Comparison of ENCODE assay signal across 9 cellular contexts in genomic region chr7:20310963-20311742, GRCh38. TPM values are rescaled to one million over a fixed set of nuclear protein-coding genes. Genes with fewer than 3 reads are reported as not detected.
DNase-seq lines count a peak whose midpoint lies in the region; ATAC-seq and TF ChIP-seq lines count a peak whose summit lies in the region.
"Had no signal": no experiment of that assay in that cellular context is flagged by ENCODE, and none has a peak within 500 bp of the region (broad histone marks: within the 10 kb centered on the region; RNA-seq: fewer than 3 reads in every experiment).

No MANE protein-coding gene starts in this region.

- no peak overlapping the region for H3K27ac Mint-ChIP-seq in activated T-helper 2 cell treated with anti-CD3 and anti-CD28 coated beads, Interferon-gamma antibody, Interleukin-2, Interleukin-4, amounts not matched to agents 10 μg/mL and 5 μg/mL and 100 μg/mL, durations not matched to agents 14 hours and 24 hours and 36 hours

- no peak overlapping the region for H3K4me3 ChIP-seq in fibroblast of villous mesenchyme (ENCODE audit: low read depth, low read length)
- H3K4me3 ChIP-seq: SJSA1 had no signal

- TF ChIP-seq CTCF in fibroblast of villous mesenchyme (IDR thresholded peaks at IDR 0.05; ENCODE audit: insufficient read depth, low read depth, low read length) (peak; percentile 38), omental fat pad (IDR thresholded peaks at IDR 0.05) (no peak)

- in situ Hi-C loops in G401 (cut with HindIII; ENCODE audit: low sequenced_read_pairs) = no loop called here

- peaks cover 10% of the 10 kb centered on the region for H3K27me3 Mint-ChIP-seq in activated T-helper 2 cell treated with anti-CD3 and anti-CD28 coated beads, Interferon-gamma antibody, Interleukin-2, Interleukin-4, amounts not matched to agents 10 μg/mL and 5 μg/mL and 100 μg/mL, durations not matched to agents 14 hours and 24 hours and 36 hours (ENCODE audit: low read depth)

- peak; percentile 10 for DNase-seq in G401 (ENCODE audit: low spot score)
- peak; percentile 52 for DNase-seq in RKO (ENCODE audit: low spot score)
- DNase-seq in fibroblast of villous mesenchyme (ENCODE audit: low read depth) = peak; percentile 73
- DNase-seq in omental fat pad (ENCODE audit: low spot score) = no peak
- DNase-seq in iPS-NIHi7 (ENCODE audit: extremely low spot score) = no peak
- DNase-seq in activated T-helper 2 cell treated with anti-CD3 and anti-CD28 coated beads, Interferon-gamma antibody, Interleukin-2, Interleukin-4, amounts not matched to agents 10 μg/mL and 5 μg/mL and 100 μg/mL, durations not matched to agents 14 hours and 24 hours and 36 hours (ENCODE audit: low spot score) = no peak
- no peak for DNase-seq in DMS79 treated with DMSO at 0.1 percent for 48 hours (lab: John Stamatoyannopoulos, UW)

- ATAC-seq in HG03354 (IDR thresholded peaks at IDR 0.05; ENCODE audit: poor library complexity, severe bottlenecking, unreplicated experiment) (peak; percentile 32), omental fat pad (ENCODE audit: low FRiP score) (no peak)

- intact Hi-C loops in activated T-helper 2 cell treated with anti-CD3 and anti-CD28 coated beads, Interferon-gamma antibody, Interleukin-2, Interleukin-4, amounts not matched to agents 10 μg/mL and 5 μg/mL and 100 μg/mL, durations not matched to agents 14 hours and 24 hours and 36 hours (cut with micrococcal nuclease) = loop anchor here (10.0 kb wide), 1 partner anchor 566 kb away; no protein-coding TSS in a partner anchor

- H3K4me1 Mint-ChIP-seq in activated T-helper 2 cell treated with anti-CD3 and anti-CD28 coated beads, Interferon-gamma antibody, Interleukin-2, Interleukin-4, amounts not matched to agents 10 μg/mL and 5 μg/mL and 100 μg/mL, durations not matched to agents 14 hours and 24 hours and 36 hours (ENCODE audit: low read depth) = no peaks in the 10 kb centered on the region

- H3K36me3 Mint-ChIP-seq in activated T-helper 2 cell treated with anti-CD3 and anti-CD28 coated beads, Interferon-gamma antibody, Interleukin-2, Interleukin-4, amounts not matched to agents 10 μg/mL and 5 μg/mL and 100 μg/mL, durations not matched to agents 14 hours and 24 hours and 36 hours (ENCODE audit: low read depth) = no peaks in the 10 kb centered on the region

- no peaks in the 10 kb centered on the region for H3K9me3 Mint-ChIP-seq in activated T-helper 2 cell treated with anti-CD3 and anti-CD28 coated beads, Interferon-gamma antibody, Interleukin-2, Interleukin-4, amounts not matched to agents 10 μg/mL and 5 μg/mL and 100 μg/mL, durations not matched to agents 14 hours and 24 hours and 36 hours

- H3K4me3 Mint-ChIP-seq in activated T-helper 2 cell treated with anti-CD3 and anti-CD28 coated beads, Interferon-gamma antibody, Interleukin-2, Interleukin-4, amounts not matched to agents 10 μg/mL and 5 μg/mL and 100 μg/mL, durations not matched to agents 14 hours and 24 hours and 36 hours (ENCODE audit: low read depth) = no peak overlapping the region

RNA-seq across cellular contexts. Expression of gene ITGB8, which starts 19.5 kb away (rescaled TPM):
- total RNA-seq in G401 (2014; rRNA removed; shearing (Covaris generic)) = not detected in 2 replicates
- 6.4 and 13.0 TPM in 2 replicates for total RNA-seq in fibroblast of villous mesenchyme
- total RNA-seq in omental fat pad = 10 to 100 TPM in 3 of 4 donors, 1 to 10 TPM in 1; 3.9 to 70.2 (median 16.5) TPM
- total RNA-seq in activated T-helper 2 cell treated with anti-CD3 and anti-CD28 coated beads, Interferon-gamma antibody, Interleukin-2, Interleukin-4, amounts not matched to agents 10 μg/mL and 5 μg/mL and 100 μg/mL, durations not matched to agents 14 hours and 24 hours and 36 hours = 0.05 TPM in 1 of 2 replicates, not detected in the other

Comparison
In these comparisons a context has a peak if more than half of its experiments do, and no peak if none do; other contexts are left out.
1. DNase-seq: peak in G401 (single experiment), RKO (single experiment) and fibroblast of villous mesenchyme (single experiment); none in omental fat pad (single experiment), iPS-NIHi7 (single experiment), activated T-helper 2 cell treated with anti-CD3 and anti-CD28 coated beads, Interferon-gamma antibody, Interleukin-2, Interleukin-4, amounts not matched to agents 10 μg/mL and 5 μg/mL and 100 μg/mL, durations not matched to agents 14 hours and 24 hours and 36 hours (single experiment) and DMS79 treated with DMSO at 0.1 percent for 48 hours (single experiment).